ENCODE assay signal across 8 cellular contexts in genomic region chrX:49230500-49231232, GRCh38. TPM values are rescaled to one million over a fixed set of nuclear protein-coding genes. Genes with fewer than 3 reads are reported as not detected.
DNase-seq lines count a peak whose midpoint lies in the region; ATAC-seq lines count a peak whose summit lies in the region.

No MANE protein-coding gene starts in this region.

- no peak overlapping the region for H3K27ac ChIP-seq in HUES6 (ENCODE audit: low read depth, low read length)
- H3K27ac ChIP-seq in ectodermal cell (ENCODE audit: insufficient read depth, low read depth, low read length, poor library complexity, severe bottlenecking) = no peak overlapping the region
- H3K27ac ChIP-seq in mucosa of rectum (ENCODE audit: low read depth in 2 of 2, low read length in 2 of 2) = peak overlapping the region; percentile 61 to 68

- H3K4me3 ChIP-seq in HUES6 (ENCODE audit: low read depth, low read length) = peak overlapping the region; percentile 64
- H3K4me3 ChIP-seq in ectodermal cell (ENCODE audit: insufficient read depth, low read depth, low read length) = peak overlapping the region; percentile 31
- peak overlapping the region; percentile 49 to 61 for H3K4me3 ChIP-seq in mucosa of rectum (ENCODE audit: low read length in 2 of 2)

- H3K9me3 ChIP-seq in HUES6 (ENCODE audit: control insufficient read depth, insufficient read depth, low read depth, low read length) (peaks cover 6% of the 10 kb centered on the region; the same call in 1 of the 2 replicates), ectodermal cell (ENCODE audit: control insufficient read depth, low read length) (no peaks in the 10 kb centered on the region), mucosa of rectum (ENCODE audit: control insufficient read depth in 2 of 2, low read length in 2 of 2) (no peaks in the 10 kb centered on the region)

- 2 to 3% methylated on average over 43 of the region's 44 CpGs for WGBS in ectodermal cell, 2 experiments

- H3K27ac Mint-ChIP-seq in activated CD4-positive, alpha-beta T cell treated with anti-CD3 and anti-CD28 coated beads, Interleukin-2, amount 10 ng/mL, durations not matched to agents 24 days and 14 days = peak overlapping the region; percentile 89

- H3K4me3 Mint-ChIP-seq in activated CD4-positive, alpha-beta T cell treated with anti-CD3 and anti-CD28 coated beads, Interleukin-2, amount 10 ng/mL, durations not matched to agents 24 days and 14 days = peak overlapping the region; percentile 80

- intact Hi-C loops in Right ventricle myocardium inferior (cut with DNase I) (loop anchor here (5.0 kb wide), 1 partner anchor 33 kb away; no protein-coding TSS in a partner anchor), cardiac septum (cut with DNase I) (no loop called here)
- intact Hi-C loops in activated CD4-positive, alpha-beta T cell treated with anti-CD3 and anti-CD28 coated beads, Interleukin-2, amount 10 ng/mL, durations not matched to agents 24 days and 14 days (cut with micrococcal nuclease) = no loop called here

- peaks cover 1% of the 10 kb centered on the region for H3K27me3 Mint-ChIP-seq in activated CD4-positive, alpha-beta T cell treated with anti-CD3 and anti-CD28 coated beads, Interleukin-2, amount 10 ng/mL, durations not matched to agents 24 days and 14 days

- H3K9me3 Mint-ChIP-seq in activated CD4-positive, alpha-beta T cell treated with anti-CD3 and anti-CD28 coated beads, Interleukin-2, amount 10 ng/mL, durations not matched to agents 24 days and 14 days = no peaks in the 10 kb centered on the region

- H3K27me3 ChIP-seq in HUES6 (ENCODE audit: control insufficient read depth, insufficient read depth, low read length) (peaks cover 3% of the 10 kb centered on the region; the same call in 1 of the 2 replicates), ectodermal cell (ENCODE audit: control insufficient read depth, insufficient read depth, low read length, poor library complexity, severe bottlenecking) (no peaks in the 10 kb centered on the region), mucosa of rectum (ENCODE audit: control insufficient read depth in 2 of 2, insufficient read depth in 2 of 2, low read length in 2 of 2) (no peaks in the 10 kb centered on the region)

- H3K9ac ChIP-seq in HUES6 (ENCODE audit: low read length) (no peak overlapping the region), mucosa of rectum (ENCODE audit: low read depth in 1 of 2, low read length in 2 of 2) (peak overlapping the region; percentile 60 to 61)

- peaks cover 2% of the 10 kb centered on the region for H3K36me3 Mint-ChIP-seq in activated CD4-positive, alpha-beta T cell treated with anti-CD3 and anti-CD28 coated beads, Interleukin-2, amount 10 ng/mL, durations not matched to agents 24 days and 14 days (ENCODE audit: low read depth)

- H3K36me3 ChIP-seq in HUES6 (ENCODE audit: control insufficient read depth, insufficient read depth, low read length) = no peaks in the 10 kb centered on the region
- no peaks in the 10 kb centered on the region for H3K36me3 ChIP-seq in ectodermal cell (ENCODE audit: control insufficient read depth, insufficient read depth, low read length)
- H3K36me3 ChIP-seq in mucosa of rectum (ENCODE audit: control insufficient read depth in 2 of 2, insufficient read depth in 2 of 2, low read length in 2 of 2) = no peaks in the 10 kb centered on the region

- ATAC-seq in Right ventricle myocardium inferior = peak; percentile 62

- H3K4me1 Mint-ChIP-seq in activated CD4-positive, alpha-beta T cell treated with anti-CD3 and anti-CD28 coated beads, Interleukin-2, amount 10 ng/mL, durations not matched to agents 24 days and 14 days = peaks cover 15% of the 10 kb centered on the region

- DNase-seq in Right ventricle myocardium inferior (ENCODE audit: missing footprints) = peak; percentile 86
- DNase-seq in cardiac septum (ENCODE audit: low spot score) = no peak
- peak; percentile 88 for DNase-seq in activated CD4-positive, alpha-beta T cell treated with anti-CD3 and anti-CD28 coated beads, Interleukin-2, amount 10 ng/mL, durations not matched to agents 24 days and 14 days
- DNase-seq in stimulated activated CD8-positive, alpha-beta memory T cell treated with anti-CD3 and anti-CD28 coated beads, Interleukin-7, amount 100 ng/mL, for 48 hours (ENCODE audit: extremely low read depth in 1 of 2, low read depth in 1 of 2) = peak; percentile 50 to 62
- DNase-seq in NCI-H748 treated with DMSO at 0.1 percent for 48 hours (lab: John Stamatoyannopoulos, UW) = no peak

- H3K4me1 ChIP-seq in HUES6 (ENCODE audit: control insufficient read depth, insufficient read depth, low read length) = peaks cover 4% of the 10 kb centered on the region; the same call in 1 of the 2 replicates
- no peaks in the 10 kb centered on the region for H3K4me1 ChIP-seq in ectodermal cell (ENCODE audit: control insufficient read depth, insufficient read depth, low read length)
- no peaks in the 10 kb centered on the region for H3K4me1 ChIP-seq in mucosa of rectum (ENCODE audit: control insufficient read depth in 2 of 2, insufficient read depth in 2 of 2, low read length in 2 of 2)

RNA-seq across cellular contexts. Expression of gene CACNA1F, which starts 2.5 kb away (rescaled TPM):
- total RNA-seq in Right ventricle myocardium inferior (not detected), cardiac septum (0.08 TPM)
- total RNA-seq in activated CD4-positive, alpha-beta T cell treated with anti-CD3 and anti-CD28 coated beads, Interleukin-2, amount 10 ng/mL, durations not matched to agents 24 days and 14 days = 0.07 and 0.14 TPM in 2 replicates
- 0.98 TPM for polyA plus RNA-seq in ectodermal cell (2013, experiment 1 of 4)
- 1.5 TPM for polyA plus RNA-seq in ectodermal cell (2013, experiment 2 of 4)
- 1.7 TPM for polyA plus RNA-seq in ectodermal cell (2013, experiment 3 of 4)
- 1.3 TPM for polyA plus RNA-seq in ectodermal cell (2013, experiment 4 of 4)

RNA-seq across cellular contexts. Expression of gene CCDC22, which starts 4.6 kb away (rescaled TPM):
- 10.8 TPM for total RNA-seq in Right ventricle myocardium inferior
- total RNA-seq in cardiac septum = 10.6 TPM
- total RNA-seq in activated CD4-positive, alpha-beta T cell treated with anti-CD3 and anti-CD28 coated beads, Interleukin-2, amount 10 ng/mL, durations not matched to agents 24 days and 14 days = 25.6 and 25.8 TPM in 2 replicates
- polyA plus RNA-seq in ectodermal cell (2013, experiment 1 of 4) = 19.2 TPM
- 20.5 TPM for polyA plus RNA-seq in ectodermal cell (2013, experiment 2 of 4)
- 16.7 TPM for polyA plus RNA-seq in ectodermal cell (2013, experiment 3 of 4)
- 18.0 TPM for polyA plus RNA-seq in ectodermal cell (2013, experiment 4 of 4)

RNA-seq across cellular contexts. Expression of gene SYP, which starts 30.7 kb away (rescaled TPM):
- total RNA-seq in Right ventricle myocardium inferior (1.8 TPM), cardiac septum (1.2 TPM)
- total RNA-seq in activated CD4-positive, alpha-beta T cell treated with anti-CD3 and anti-CD28 coated beads, Interleukin-2, amount 10 ng/mL, durations not matched to agents 24 days and 14 days = 4.9 and 5.3 TPM in 2 replicates
- 1.3 TPM for polyA plus RNA-seq in ectodermal cell (2013, experiment 1 of 4)
- 0.69 TPM for polyA plus RNA-seq in ectodermal cell (2013, experiment 2 of 4)
- 0.80 TPM for polyA plus RNA-seq in ectodermal cell (2013, experiment 3 of 4)
- polyA plus RNA-seq in ectodermal cell (2013, experiment 4 of 4) = 1.7 TPM

RNA-seq across cellular contexts. Expression of gene FOXP3, which starts 33.8 kb away (rescaled TPM):
- total RNA-seq in Right ventricle myocardium inferior (not detected), cardiac septum (0.11 TPM)
- 13.1 and 14.2 TPM in 2 replicates for total RNA-seq in activated CD4-positive, alpha-beta T cell treated with anti-CD3 and anti-CD28 coated beads, Interleukin-2, amount 10 ng/mL, durations not matched to agents 24 days and 14 days
- polyA plus RNA-seq in ectodermal cell (2013, experiment 1 of 4) = 0.57 TPM
- 0.75 TPM for polyA plus RNA-seq in ectodermal cell (2013, experiment 2 of 4)
- 0.48 TPM for polyA plus RNA-seq in ectodermal cell (2013, experiment 3 of 4)
- polyA plus RNA-seq in ectodermal cell (2013, experiment 4 of 4) = 0.53 TPM

RNA-seq across cellular contexts. Expression of gene PPP1R3F, which starts 38.9 kb away (rescaled TPM):
- 19.5 TPM for total RNA-seq in Right ventricle myocardium inferior
- 23.4 TPM for total RNA-seq in cardiac septum
- 6.3 and 8.3 TPM in 2 replicates for total RNA-seq in activated CD4-positive, alpha-beta T cell treated with anti-CD3 and anti-CD28 coated beads, Interleukin-2, amount 10 ng/mL, durations not matched to agents 24 days and 14 days
- 18.4 TPM for polyA plus RNA-seq in ectodermal cell (2013, experiment 1 of 4)
- 15.3 TPM for polyA plus RNA-seq in ectodermal cell (2013, experiment 2 of 4)
- polyA plus RNA-seq in ectodermal cell (2013, experiment 3 of 4) = 10.1 TPM
- 11.9 TPM for polyA plus RNA-seq in ectodermal cell (2013, experiment 4 of 4)

Comparison
In these comparisons a context has a peak if more than half of its experiments do, and no peak if none do; other contexts are left out.
1. DNase-seq: peak in Right ventricle myocardium inferior (single experiment), activated CD4-positive, alpha-beta T cell treated with anti-CD3 and anti-CD28 coated beads, Interleukin-2, amount 10 ng/mL, durations not matched to agents 24 days and 14 days (single experiment) and stimulated activated CD8-positive, alpha-beta memory T cell treated with anti-CD3 and anti-CD28 coated beads, Interleukin-7, amount 100 ng/mL, for 48 hours (2 of 2); none in cardiac septum (single experiment) and NCI-H748 treated with DMSO at 0.1 percent for 48 hours (single experiment).
2. H3K27ac ChIP-seq: peak in mucosa of rectum (2 of 2); none in HUES6 (single experiment) and ectodermal cell (single experiment).
3. Peak in every context shown above with its lines, with median percentiles within 50 percentile points of each other: H3K4me3 ChIP-seq.